ENCODE assay signal across 3 cellular contexts in the genomic region with DNA sequence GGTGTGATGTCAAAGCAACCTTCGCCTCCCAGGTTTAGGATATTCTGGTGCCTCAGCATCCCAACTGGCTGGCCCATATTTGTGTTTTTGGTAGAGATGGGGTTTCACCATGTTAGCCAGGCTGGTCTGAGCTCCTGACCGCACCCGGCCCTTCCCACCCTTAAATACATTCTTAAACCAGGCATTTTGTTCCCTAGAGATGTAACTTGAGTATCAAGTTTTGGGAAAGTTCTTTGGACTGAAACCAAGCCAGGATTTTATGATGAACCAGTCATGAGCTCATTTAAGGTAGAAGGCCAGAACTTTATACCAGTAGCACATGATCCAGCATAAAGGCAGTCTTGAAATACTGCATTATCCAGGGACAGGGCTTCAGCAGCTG.
A peak's percentile ranks its signal among the peaks of the same experiment; 100 is the strongest.
TF ChIP-seq lines count a peak whose summit lies in the region.

No MANE protein-coding gene starts in this region.

TF ChIP-seq in SK-N-SH, 30 proteins besides CTCF, POLR2A, EP300 and RAD21:
- no peak for TF ChIP-seq NFIC (IDR thresholded peaks at IDR 0.05; ENCODE audit: borderline replicate concordance)
- peak; percentile 4; the same call in 1 of the 2 replicates for TF ChIP-seq JUND (IDR thresholded peaks at IDR 0.05)
- TF ChIP-seq MEF2A (IDR thresholded peaks at IDR 0.05; ENCODE audit: borderline replicate concordance, low read depth), result no peak

TF ChIP-seq in SK-N-SH treated with all-trans-retinoic acid at 6 μM for 48 hours, 23 proteins besides CTCF, POLR2A, EP300 and RAD21:
- no peak for TF ChIP-seq CSDC2 (CRISPR knock-in tag; IDR thresholded peaks at IDR 0.05)

TF ChIP-seq in GM12878, 131 proteins besides CTCF, POLR2A, EP300 and RAD21:
- TF ChIP-seq NR2C2 (IDR thresholded peaks at IDR 0.05; ENCODE audit: borderline replicate concordance, control insufficient read depth, insufficient read length, low read depth) (no peak), EED (IDR thresholded peaks at IDR 0.05; ENCODE audit: low read depth) (no peak), SPI1 (IDR thresholded peaks at IDR 0.05; ENCODE audit: borderline replicate concordance, insufficient read depth, low read depth, low read length) (no peak), NRF1 (conservative IDR thresholded peaks at IDR 0.05; ENCODE audit: low read depth, low read length) (no peak), ZBED1 (IDR thresholded peaks at IDR 0.05; ENCODE audit: borderline replicate concordance) (0 out of 2 replicates have a peak, but pooled peaks have one; percentile 16), TAF1 (IDR thresholded peaks at IDR 0.05; ENCODE audit: borderline replicate concordance, low read depth, low read length) (no peak), CBFB (IDR thresholded peaks at IDR 0.05; ENCODE audit: low read depth) (peak; percentile 39; the same call in 1 of the 2 replicates)
- TF ChIP-seq, protein P1, sequence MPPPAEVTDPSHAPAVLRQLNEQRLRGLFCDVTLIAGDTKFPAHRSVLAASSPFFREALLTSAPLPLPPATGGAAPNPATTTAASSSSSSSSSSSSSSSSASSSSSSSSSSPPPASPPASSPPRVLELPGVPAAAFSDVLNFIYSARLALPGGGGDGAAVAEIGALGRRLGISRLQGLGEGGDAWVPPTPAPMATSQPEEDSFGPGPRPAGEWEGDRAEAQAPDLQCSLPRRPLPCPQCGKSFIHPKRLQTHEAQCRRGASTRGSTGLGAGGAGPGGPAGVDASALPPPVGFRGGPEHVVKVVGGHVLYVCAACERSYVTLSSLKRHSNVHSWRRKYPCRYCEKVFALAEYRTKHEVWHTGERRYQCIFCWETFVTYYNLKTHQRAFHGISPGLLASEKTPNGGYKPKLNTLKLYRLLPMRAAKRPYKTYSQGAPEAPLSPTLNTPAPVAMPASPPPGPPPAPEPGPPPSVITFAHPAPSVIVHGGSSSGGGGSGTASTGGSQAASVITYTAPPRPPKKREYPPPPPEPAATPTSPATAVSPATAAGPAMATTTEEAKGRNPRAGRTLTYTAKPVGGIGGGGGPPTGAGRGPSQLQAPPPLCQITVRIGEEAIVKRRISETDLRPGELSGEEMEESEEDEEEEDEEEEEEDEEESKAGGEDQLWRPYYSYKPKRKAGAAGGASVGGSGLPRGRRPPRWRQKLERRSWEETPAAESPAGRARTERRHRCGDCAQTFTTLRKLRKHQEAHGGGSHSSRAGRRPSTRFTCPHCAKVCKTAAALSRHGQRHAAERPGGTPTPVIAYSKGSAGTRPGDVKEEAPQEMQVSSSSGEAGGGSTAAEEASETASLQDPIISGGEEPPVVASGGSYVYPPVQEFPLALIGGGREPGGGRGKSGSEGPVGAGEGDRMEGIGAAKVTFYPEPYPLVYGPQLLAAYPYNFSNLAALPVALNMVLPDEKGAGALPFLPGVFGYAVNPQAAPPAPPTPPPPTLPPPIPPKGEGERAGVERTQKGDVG (CRISPR knock-in tag; IDR thresholded peaks at IDR 0.05), result no peak
TF ChIP-seq in GM12878: peak in this region for 2.
